Comparison of ENCODE assay signal across 8 cellular contexts in genomic region chr9:125889122-125889523, GRCh38.
A peak's percentile ranks its signal among the peaks of the same experiment; 100 is the strongest.
DNase-seq lines count a peak whose midpoint lies in the region; ATAC-seq and TF ChIP-seq lines count a peak whose summit lies in the region.

No MANE protein-coding gene starts in this region.

- no peak overlapping the region for H3K27ac ChIP-seq in DOHH2 (ENCODE audit: low read depth, low read length)

- H3K4me2 ChIP-seq in DOHH2 (ENCODE audit: low read length): peak overlapping the region; percentile 52

- intact Hi-C loops in head of caudate nucleus (cut with DNase I): no loop called here

- peaks cover 23% of the 10 kb centered on the region for H3K79me2 ChIP-seq in DOHH2 (ENCODE audit: control insufficient read depth, low read length)

- peak overlapping the region; percentile 67 for H3K4me3 ChIP-seq in DOHH2 (ENCODE audit: low read length)

- no peak for TF ChIP-seq CTCF in DOHH2 (IDR thresholded peaks at IDR 0.05; ENCODE audit: low read depth, low read length, poor library complexity, severe bottlenecking)
- no peak for TF ChIP-seq CTCF in osteocyte (IDR thresholded peaks at IDR 0.05)

- peaks cover 11% of the 10 kb centered on the region for H3K27me3 ChIP-seq in DOHH2 (ENCODE audit: control insufficient read depth, low read length)

- H4K20me1 ChIP-seq in DOHH2 (ENCODE audit: control insufficient read depth, insufficient read depth, low read depth, low read length): no peaks in the 10 kb centered on the region; the same call in 1 of the 2 replicates

- no peaks in the 10 kb centered on the region for H3K9me3 Mint-ChIP-seq in activated T-cell treated with anti-CD3 and anti-CD28 coated beads, Interleukin-2, amount 50 U/mL, for 24 hours
- H3K9me3 Mint-ChIP-seq in osteocyte (ENCODE audit: unreplicated experiment): no peaks in the 10 kb centered on the region

- peak; percentile 35 for ATAC-seq in HG02973 (IDR thresholded peaks at IDR 0.05; ENCODE audit: unreplicated experiment)

- H3K36me3 Mint-ChIP-seq in activated T-cell treated with anti-CD3 and anti-CD28 coated beads, Interleukin-2, amount 50 U/mL, for 24 hours (ENCODE audit: low read depth): no peaks in the 10 kb centered on the region
- no peaks in the 10 kb centered on the region for H3K36me3 Mint-ChIP-seq in osteocyte (ENCODE audit: unreplicated experiment)

- peak overlapping the region; percentile 74 for H3K4me3 Mint-ChIP-seq in activated T-cell treated with anti-CD3 and anti-CD28 coated beads, Interleukin-2, amount 50 U/mL, for 24 hours
- H3K4me3 Mint-ChIP-seq in osteocyte (ENCODE audit: unreplicated experiment): peak overlapping the region; percentile 71

- peaks cover 6% of the 10 kb centered on the region; the same call in 1 of the 2 replicates for H3F3A ChIP-seq in DOHH2 (ENCODE audit: control insufficient read depth, insufficient read depth)

- H3K27ac Mint-ChIP-seq in activated T-cell treated with anti-CD3 and anti-CD28 coated beads, Interleukin-2, amount 50 U/mL, for 24 hours: no peak overlapping the region
- peak overlapping the region; percentile 68 for H3K27ac Mint-ChIP-seq in osteocyte (ENCODE audit: unreplicated experiment)

- H3K9me3 ChIP-seq in DOHH2 (ENCODE audit: control insufficient read depth, insufficient read depth, low read length): no peaks in the 10 kb centered on the region

- peaks cover 8% of the 10 kb centered on the region for H3K4me1 ChIP-seq in DOHH2 (ENCODE audit: control insufficient read depth, low read length)

- H3K4me1 Mint-ChIP-seq in activated T-cell treated with anti-CD3 and anti-CD28 coated beads, Interleukin-2, amount 50 U/mL, for 24 hours (ENCODE audit: low read depth): peaks cover 17% of the 10 kb centered on the region
- peaks cover 41% of the 10 kb centered on the region for H3K4me1 Mint-ChIP-seq in osteocyte (ENCODE audit: unreplicated experiment)

- DNase-seq in activated T-cell treated with anti-CD3 and anti-CD28 coated beads, Interleukin-2, amount 50 U/mL, for 24 hours: peak; percentile 33
- DNase-seq in head of caudate nucleus (peak in 41 of 42 donors; percentile 2 to 70 (median 46)), osteocyte (ENCODE audit: extremely low spot score, unreplicated experiment) (no peak), HCEC 1CT (no peak), dermis blood vessel endothelial cell (no peak), NCI-H2196 treated with DMSO at 0.1 percent for 48 hours (lab: John Stamatoyannopoulos, UW; ENCODE audit: unreplicated experiment) (no peak)

- H3K27me3 Mint-ChIP-seq in activated T-cell treated with anti-CD3 and anti-CD28 coated beads, Interleukin-2, amount 50 U/mL, for 24 hours: peaks cover 29% of the 10 kb centered on the region
- no peaks in the 10 kb centered on the region for H3K27me3 Mint-ChIP-seq in osteocyte (ENCODE audit: unreplicated experiment)

- H3K9me2 ChIP-seq in DOHH2 (replicated peaks; ENCODE audit: control insufficient read depth, low read length): no peaks in the 10 kb centered on the region

- H3K36me3 ChIP-seq in DOHH2 (ENCODE audit: control insufficient read depth, low read length): no peaks in the 10 kb centered on the region

Comparison
In these comparisons a context has a peak if more than half of its experiments do, and no peak if none do; other contexts are left out.
1. DNase-seq: peak in activated T-cell treated with anti-CD3 and anti-CD28 coated beads, Interleukin-2, amount 50 U/mL, for 24 hours (single experiment) and head of caudate nucleus (41 of 42); none in osteocyte (single experiment), HCEC 1CT (single experiment), dermis blood vessel endothelial cell (single experiment) and NCI-H2196 treated with DMSO at 0.1 percent for 48 hours (single experiment).